8 cellular contexts compared by ENCODE assay signal in the genomic region with DNA sequence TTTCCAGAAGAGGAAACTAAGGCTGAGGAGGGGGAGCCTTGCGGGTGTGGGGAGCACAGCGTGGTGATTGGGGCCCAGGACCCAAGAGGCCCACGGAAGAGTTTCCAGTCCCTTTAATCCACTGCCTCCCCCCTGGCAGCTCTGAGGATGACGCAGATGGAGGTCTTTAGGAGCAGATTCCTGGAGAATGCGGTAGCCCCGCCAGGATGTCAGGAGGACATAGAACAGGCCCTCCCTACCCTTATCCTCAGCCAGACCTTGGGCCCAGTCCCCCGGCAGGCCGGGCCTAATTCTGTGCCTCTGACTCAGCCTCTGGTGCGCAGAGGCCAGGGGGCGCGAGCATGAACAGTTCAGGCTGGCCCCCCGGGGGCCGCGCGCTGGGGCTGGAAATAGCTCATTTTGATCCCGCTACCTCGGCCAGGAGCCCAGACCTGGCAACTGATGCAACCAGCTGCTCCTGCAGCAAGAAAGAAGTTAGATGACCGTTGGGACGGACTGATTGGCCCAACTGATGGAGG. TPM values are rescaled to one million over a fixed set of nuclear protein-coding genes. Genes with fewer than 3 reads are reported as not detected.
DNase-seq lines count a peak whose midpoint lies in the region; ATAC-seq and TF ChIP-seq lines count a peak whose summit lies in the region.

No MANE protein-coding gene starts in this region.

- no peaks in the 10 kb centered on the region for H3K27me3 ChIP-seq in fibroblast of lung (ENCODE audit: control insufficient read depth, insufficient read depth, low read length)

- H3K79me2 ChIP-seq in fibroblast of lung (ENCODE audit: control insufficient read depth, insufficient read depth, low read length) = peaks cover 23% of the 10 kb centered on the region

- TF ChIP-seq CTCF in activated B cell treated with CpG ODN at 0.5 μM for 24 hours (IDR thresholded peaks at IDR 0.05) = no peak
- no peak for TF ChIP-seq CTCF in fibroblast of lung (conservative IDR thresholded peaks at IDR 0.05 in 1 of 2, IDR thresholded peaks at IDR 0.05 in 1 of 2; ENCODE audit: low read depth in 1 of 2, low read length in 2 of 2)

- no peak overlapping the region for H2AFZ ChIP-seq in fibroblast of lung (ENCODE audit: low read length)

- H3K4me3 ChIP-seq in fibroblast of lung (replicated peaks in 1 of 4; ENCODE audit: control extremely low read depth in 1 of 4, insufficient read depth in 1 of 4, low read depth in 3 of 4, low read length in 4 of 4) = peak overlapping the region in 3 of 4 experiments; percentile 73 to 87 (median 83)

- peak overlapping the region; percentile 99 for H3K27ac ChIP-seq in fibroblast of lung (ENCODE audit: insufficient read depth, low read length)

- peak overlapping the region; percentile 76 for H3K4me2 ChIP-seq in fibroblast of lung (ENCODE audit: extremely low read depth, insufficient read depth, low read length)

- no peaks in the 10 kb centered on the region for H3K9me3 Mint-ChIP-seq in activated B cell treated with CpG ODN at 0.5 μM for 24 hours
- no peaks in the 10 kb centered on the region for H3K9me3 Mint-ChIP-seq in naive thymus-derived CD8-positive, alpha-beta T cell

- H3K36me3 ChIP-seq in fibroblast of lung (ENCODE audit: control insufficient read depth, insufficient read depth, low read length) = peaks cover 30% of the 10 kb centered on the region

- peaks cover 17% of the 10 kb centered on the region for H3K4me1 ChIP-seq in fibroblast of lung (ENCODE audit: control insufficient read depth, extremely low read depth, insufficient read depth, low read length)

- CTCF ChIA-PET in activated B cell treated with CpG ODN at 0.5 μM for 24 hours (lab: Charles Lee) = no interaction called here

- H3K9me3 ChIP-seq in fibroblast of lung (ENCODE audit: control insufficient read depth, insufficient read depth, low read depth, low read length) = no peaks in the 10 kb centered on the region

- H3K27ac Mint-ChIP-seq in activated B cell treated with CpG ODN at 0.5 μM for 24 hours = peak overlapping the region; percentile 96
- H3K27ac Mint-ChIP-seq in naive thymus-derived CD8-positive, alpha-beta T cell = peak overlapping the region in 6 of 10 donors; percentile 44 to 98 (median 94)

- H3K36me3 Mint-ChIP-seq in activated B cell treated with CpG ODN at 0.5 μM for 24 hours (ENCODE audit: low read depth) = peaks cover 36% of the 10 kb centered on the region
- H3K36me3 Mint-ChIP-seq in naive thymus-derived CD8-positive, alpha-beta T cell = peaks cover 0 to 27% (median 5%) of the 10 kb centered on the region in 3 donors

- H4K20me1 ChIP-seq in fibroblast of lung (ENCODE audit: control insufficient read depth, extremely low read depth, insufficient read depth, low read length) = no peaks in the 10 kb centered on the region

- intact Hi-C loops in activated B cell treated with CpG ODN at 0.5 μM for 24 hours (cut with micrococcal nuclease) = loop anchor here (5.0 kb wide), 1 partner anchor 210 kb away; a partner anchor contains a TSS

- POLR2A ChIA-PET in activated B cell treated with CpG ODN at 0.5 μM for 24 hours (lab: Charles Lee) = interaction anchor here (0.7 to 3.8 kb wide), 6 partner anchors 8 to 55 kb away, joined by 3 to 69 read pairs (median 10); a partner anchor contains a TSS
- POLR2A ChIA-PET in naive thymus-derived CD8-positive, alpha-beta T cell (lab: Charles Lee) = interaction anchor here (0.6 to 4.1 kb wide), 7 partner anchors 8 to 55 kb away, joined by 3 to 36 read pairs (median 6); a partner anchor contains a TSS

- peak overlapping the region; percentile 94 for H3K9ac ChIP-seq in fibroblast of lung (ENCODE audit: insufficient read depth, low read length)

- peaks cover 15% of the 10 kb centered on the region for H3K27me3 Mint-ChIP-seq in activated B cell treated with CpG ODN at 0.5 μM for 24 hours
- H3K27me3 Mint-ChIP-seq in naive thymus-derived CD8-positive, alpha-beta T cell = peaks cover 2 to 12% (median 9%) of the 10 kb centered on the region in 5 donors

- ATAC-seq in HG03196 (IDR thresholded peaks at IDR 0.05; ENCODE audit: unreplicated experiment) = peak; percentile 13
- no peak for ATAC-seq in activated B cell treated with CpG ODN at 0.5 μM for 24 hours (ENCODE audit: low read depth)
- ATAC-seq in naive thymus-derived CD8-positive, alpha-beta T cell = no peak
- no peak for ATAC-seq in GM19324 (IDR thresholded peaks at IDR 0.05; ENCODE audit: low FRiP score, unreplicated experiment)

- peaks cover 33% of the 10 kb centered on the region for H3K4me1 Mint-ChIP-seq in activated B cell treated with CpG ODN at 0.5 μM for 24 hours
- peaks cover 18 to 41% (median 40%) of the 10 kb centered on the region in 4 donors for H3K4me1 Mint-ChIP-seq in naive thymus-derived CD8-positive, alpha-beta T cell

- DNase-seq in Daoy (ENCODE audit: low read depth) (peak; percentile 85), activated B cell treated with CpG ODN at 0.5 μM for 24 hours (no peak), fibroblast of lung (ENCODE audit: low read depth in 2 of 2) (peak; percentile 96 to 98), inferior parietal cortex (ENCODE audit: extremely low spot score) (no peak), NOMO-1 (lab: John Stamatoyannopoulos, UW; ENCODE audit: unreplicated experiment in 2 of 2) (no peak)
- peak in 2 of 10 donors; percentile 21 for DNase-seq in naive thymus-derived CD8-positive, alpha-beta T cell

- H3K4me3 Mint-ChIP-seq in activated B cell treated with CpG ODN at 0.5 μM for 24 hours = peak overlapping the region; percentile 97
- H3K4me3 Mint-ChIP-seq in naive thymus-derived CD8-positive, alpha-beta T cell = peak overlapping the region; percentile 90 to 99 (median 98)

RNA-seq across cellular contexts. Expression of a gene that starts 0.5 kb away (rescaled TPM):
- 0.06 TPM in 1 of 2 replicates, not detected in the other for total RNA-seq in Daoy (2014; rRNA removed; shearing (Covaris generic))
- total RNA-seq in activated B cell treated with CpG ODN at 0.5 μM for 24 hours = not detected in 2 replicates
- total RNA-seq in fibroblast of lung = 47.8 and 54.3 TPM in 2 replicates
- polyA plus RNA-seq in fibroblast of lung = 53.1 and 71.0 TPM in 2 replicates
- 463 and 468 TPM in 2 replicates for polyA plus RNA-seq in fibroblast of lung (2012)
- 247 and 355 TPM in 2 replicates for polyA minus RNA-seq in fibroblast of lung (ENCODE audit: low replicate concordance)
- not detected for total RNA-seq in naive thymus-derived CD8-positive, alpha-beta T cell
- polyA plus RNA-seq in naive thymus-derived CD8-positive, alpha-beta T cell = not detected

RNA-seq across cellular contexts. Expression of a gene that starts 0.7 kb away (rescaled TPM):
- 1.6 and 3.2 TPM in 2 replicates for total RNA-seq in Daoy (2014; rRNA removed; shearing (Covaris generic))
- total RNA-seq in activated B cell treated with CpG ODN at 0.5 μM for 24 hours = 43.7 and 60.5 TPM in 2 replicates
- 2.6 and 3.8 TPM in 2 replicates for total RNA-seq in fibroblast of lung
- 8.1 and 12.9 TPM in 2 replicates for polyA plus RNA-seq in fibroblast of lung
- 11.1 and 13.3 TPM in 2 replicates for polyA plus RNA-seq in fibroblast of lung (2012)
- polyA minus RNA-seq in fibroblast of lung (ENCODE audit: low replicate concordance) = 104 and 114 TPM in 2 replicates
- 10 to 100 TPM; 42.0 to 43.5 TPM for total RNA-seq in naive thymus-derived CD8-positive, alpha-beta T cell
- polyA plus RNA-seq in naive thymus-derived CD8-positive, alpha-beta T cell = 1 to 10 TPM; 3.4 to 7.4 (median 5.8) TPM

RNA-seq across cellular contexts. Expression of a gene that starts 8.9 kb away (rescaled TPM):
- total RNA-seq in Daoy (2014; rRNA removed; shearing (Covaris generic)) = 13.3 and 13.8 TPM in 2 replicates
- total RNA-seq in activated B cell treated with CpG ODN at 0.5 μM for 24 hours = 12.2 and 14.3 TPM in 2 replicates
- 6.4 and 10.0 TPM in 2 replicates for total RNA-seq in fibroblast of lung
- 8.5 and 10.3 TPM in 2 replicates for polyA plus RNA-seq in fibroblast of lung
- 13.8 and 14.6 TPM in 2 replicates for polyA plus RNA-seq in fibroblast of lung (2012)
- polyA minus RNA-seq in fibroblast of lung (ENCODE audit: low replicate concordance) = 6.5 and 22.3 TPM in 2 replicates
- total RNA-seq in naive thymus-derived CD8-positive, alpha-beta T cell = 10 to 100 TPM; 14.0 to 16.6 TPM
- 10 to 100 TPM in 1 of 3 donors, 1 to 10 TPM in 2; 5.4 to 15.5 (median 8.1) TPM for polyA plus RNA-seq in naive thymus-derived CD8-positive, alpha-beta T cell

RNA-seq across cellular contexts. Expression of a gene that starts 11.8 kb away (rescaled TPM):
- total RNA-seq in Daoy (2014; rRNA removed; shearing (Covaris generic)) = 52.4 and 63.9 TPM in 2 replicates
- 45.0 and 45.6 TPM in 2 replicates for total RNA-seq in activated B cell treated with CpG ODN at 0.5 μM for 24 hours
- 15.7 and 16.0 TPM in 2 replicates for total RNA-seq in fibroblast of lung
- 31.4 and 35.5 TPM in 2 replicates for polyA plus RNA-seq in fibroblast of lung
- 51.7 and 65.5 TPM in 2 replicates for polyA plus RNA-seq in fibroblast of lung (2012)
- 49.0 and 51.5 TPM in 2 replicates for polyA minus RNA-seq in fibroblast of lung (ENCODE audit: low replicate concordance)
- 10 to 100 TPM; 23.0 to 26.2 TPM for total RNA-seq in naive thymus-derived CD8-positive, alpha-beta T cell
- polyA plus RNA-seq in naive thymus-derived CD8-positive, alpha-beta T cell = 10 to 100 TPM; 68.7 to 76.5 (median 71.2) TPM

RNA-seq across cellular contexts. Expression of a gene that starts 12.1 kb away (rescaled TPM):
- 9.6 and 16.7 TPM in 2 replicates for total RNA-seq in Daoy (2014; rRNA removed; shearing (Covaris generic))
- total RNA-seq in activated B cell treated with CpG ODN at 0.5 μM for 24 hours (41.0 and 46.1 TPM in 2 replicates), fibroblast of lung (5.9 and 9.1 TPM in 2 replicates)
- polyA plus RNA-seq in fibroblast of lung = 11.9 and 13.8 TPM in 2 replicates
- 11.6 and 13.2 TPM in 2 replicates for polyA plus RNA-seq in fibroblast of lung (2012)
- polyA minus RNA-seq in fibroblast of lung (ENCODE audit: low replicate concordance) = 6.2 and 9.7 TPM in 2 replicates
- total RNA-seq in naive thymus-derived CD8-positive, alpha-beta T cell = 10 to 100 TPM; 52.7 to 53.1 TPM
- 10 to 100 TPM; 43.1 to 93.1 (median 76.6) TPM for polyA plus RNA-seq in naive thymus-derived CD8-positive, alpha-beta T cell

Comparison
In these comparisons a context has a peak if more than half of its experiments do, and no peak if none do; other contexts are left out.
1. DNase-seq: peak in Daoy (single experiment) and fibroblast of lung (2 of 2); none in activated B cell treated with CpG ODN at 0.5 μM for 24 hours (single experiment), inferior parietal cortex (single experiment) and NOMO-1 (0 of 2).
2. RNA of a gene that starts 0.5 kb away (total RNA-seq): 47.8 to 54.3 TPM in fibroblast of lung; 0.06 TPM in Daoy, not detected in activated B cell treated with CpG ODN at 0.5 μM for 24 hours and not detected in naive thymus-derived CD8-positive, alpha-beta T cell; every median in the first group is over 10 times any median in the second.